13 cellular contexts compared by ENCODE assay signal in genomic region chr3:46972396-46972795, GRCh38. TPM values are rescaled to one million over a fixed set of nuclear protein-coding genes. Genes with fewer than 3 reads are reported as not detected.
DNase-seq lines count a peak whose midpoint lies in the region; ATAC-seq lines count a peak whose summit lies in the region.
"Had no signal": no experiment of that assay in that cellular context is flagged by ENCODE, and none has a peak within 500 bp of the region (broad histone marks: within the 10 kb centered on the region; RNA-seq: fewer than 3 reads in every experiment).

No MANE protein-coding gene starts in this region.

- intact Hi-C loops in posterior vena cava (cut with DNase I), result no loop called here

- H3K9me2 ChIP-seq in Karpas-422 (replicated peaks; ENCODE audit: insufficient read depth, low read length), result no peaks in the 10 kb centered on the region

- no peak for ATAC-seq in activated CD8-positive, alpha-beta memory T cell treated with anti-CD3 and anti-CD28 coated beads, Interleukin-2, amount 10 ng/mL, durations not matched to agents 7 days and 5 days
- ATAC-seq: body of pancreas had no signal

- H3K4me1 ChIP-seq in Karpas-422 (ENCODE audit: low read length), result peaks cover 83% of the 10 kb centered on the region
- H3K4me1 ChIP-seq: SJCRH30 had no signal

- DNase-seq in activated CD8-positive, alpha-beta memory T cell treated with anti-CD3 and anti-CD28 coated beads, Interleukin-2, amount 10 ng/mL, durations not matched to agents 7 days and 5 days, result no peak
- no peak for DNase-seq in activated CD8-positive, alpha-beta memory T cell treated with anti-CD3 and anti-CD28 coated beads for 24 hours
- DNase-seq in Karpas-422 (peak; percentile 77), posterior vena cava (ENCODE audit: low spot score) (peak; percentile 8), NCI-H446 (lab: John Stamatoyannopoulos, UW) (no peak), NCI-H1930 (lab: John Stamatoyannopoulos, UW) (no peak), AML-193 (lab: John Stamatoyannopoulos, UW) (no peak)
- no peak for DNase-seq in activated naive CD8-positive, alpha-beta T cell treated with anti-CD3 and anti-CD28 coated beads for 36 hours
- DNase-seq: ACHN; body of pancreas; effector CD8-positive, alpha-beta T cell; NK-92 treated with Interleukin-12 subunit alpha and Interleukin-12 subunit beta, amount 100 ng/mL, for 24 hours; SJCRH30 had no signal

- peaks cover 43% of the 10 kb centered on the region for H3K36me3 Mint-ChIP-seq in activated CD8-positive, alpha-beta memory T cell treated with anti-CD3 and anti-CD28 coated beads, Interleukin-2, amount 10 ng/mL, durations not matched to agents 7 days and 5 days
- peaks cover 56% of the 10 kb centered on the region for H3K36me3 Mint-ChIP-seq in activated naive CD8-positive, alpha-beta T cell treated with anti-CD3 and anti-CD28 coated beads for 36 hours

- no peaks in the 10 kb centered on the region for H3K27me3 ChIP-seq in Karpas-422 (ENCODE audit: low read length)
- H3K27me3 ChIP-seq: body of pancreas, SJCRH30 had no signal

- CTCF ChIA-PET in activated CD8-positive, alpha-beta memory T cell treated with anti-CD3 and anti-CD28 coated beads, Interleukin-2, amount 10 ng/mL, durations not matched to agents 7 days and 5 days (lab: Charles Lee), result no interaction called here

- H4K20me1 ChIP-seq in Karpas-422 (ENCODE audit: insufficient read depth, low read depth, low read length), result peaks cover 47% of the 10 kb centered on the region

- H3K4me3 Mint-ChIP-seq in activated CD8-positive, alpha-beta memory T cell treated with anti-CD3 and anti-CD28 coated beads, Interleukin-2, amount 10 ng/mL, durations not matched to agents 7 days and 5 days, result peak overlapping the region; percentile 40
- peak overlapping the region; percentile 45 for H3K4me3 Mint-ChIP-seq in activated naive CD8-positive, alpha-beta T cell treated with anti-CD3 and anti-CD28 coated beads for 36 hours

- H3K4me1 Mint-ChIP-seq in activated CD8-positive, alpha-beta memory T cell treated with anti-CD3 and anti-CD28 coated beads, Interleukin-2, amount 10 ng/mL, durations not matched to agents 7 days and 5 days, result peaks cover 82% of the 10 kb centered on the region
- peaks cover 72% of the 10 kb centered on the region for H3K4me1 Mint-ChIP-seq in activated naive CD8-positive, alpha-beta T cell treated with anti-CD3 and anti-CD28 coated beads for 36 hours

- H2AFZ ChIP-seq in Karpas-422 (ENCODE audit: low read length), result no peak overlapping the region

- H3K79me2 ChIP-seq in Karpas-422 (ENCODE audit: low read length), result peaks cover 88% of the 10 kb centered on the region

- peaks cover 29% of the 10 kb centered on the region for H3K36me3 ChIP-seq in Karpas-422 (ENCODE audit: insufficient read depth, low read length)

- no peaks in the 10 kb centered on the region for H3K27me3 Mint-ChIP-seq in activated CD8-positive, alpha-beta memory T cell treated with anti-CD3 and anti-CD28 coated beads, Interleukin-2, amount 10 ng/mL, durations not matched to agents 7 days and 5 days
- peaks cover 4% of the 10 kb centered on the region for H3K27me3 Mint-ChIP-seq in activated naive CD8-positive, alpha-beta T cell treated with anti-CD3 and anti-CD28 coated beads for 36 hours

- peak overlapping the region; percentile 92 for H3K27ac ChIP-seq in Karpas-422 (ENCODE audit: low read length)
- H3K27ac ChIP-seq: SJCRH30 had no signal

- no peaks in the 10 kb centered on the region for H3K9me3 ChIP-seq in Karpas-422 (ENCODE audit: low read length)
- H3K9me3 ChIP-seq: body of pancreas, SJCRH30 had no signal

- H3K4me3 ChIP-seq in Karpas-422 (ENCODE audit: low read length), result peak overlapping the region; percentile 41
- H3K4me3 ChIP-seq: body of pancreas, SJCRH30 had no signal

- peak overlapping the region; percentile 84 for H3K4me2 ChIP-seq in Karpas-422 (ENCODE audit: low read depth, low read length, poor library complexity, severe bottlenecking)

- H3K27ac Mint-ChIP-seq in activated CD8-positive, alpha-beta memory T cell treated with anti-CD3 and anti-CD28 coated beads, Interleukin-2, amount 10 ng/mL, durations not matched to agents 7 days and 5 days, result peak overlapping the region; percentile 89
- peak overlapping the region; percentile 83 for H3K27ac Mint-ChIP-seq in activated naive CD8-positive, alpha-beta T cell treated with anti-CD3 and anti-CD28 coated beads for 36 hours

- no peaks in the 10 kb centered on the region for H3K9me3 Mint-ChIP-seq in activated CD8-positive, alpha-beta memory T cell treated with anti-CD3 and anti-CD28 coated beads, Interleukin-2, amount 10 ng/mL, durations not matched to agents 7 days and 5 days (ENCODE audit: low read depth)
- H3K9me3 Mint-ChIP-seq in activated naive CD8-positive, alpha-beta T cell treated with anti-CD3 and anti-CD28 coated beads for 36 hours, result peaks cover 3% of the 10 kb centered on the region

- peak overlapping the region; percentile 66 for H3K9ac ChIP-seq in Karpas-422 (ENCODE audit: low read length)

RNA-seq across cellular contexts. Expression of gene CCDC12, which starts 4.1 kb away (rescaled TPM):
- 10 to 100 TPM; 65.9 to 72.7 TPM for total RNA-seq in activated CD8-positive, alpha-beta memory T cell treated with anti-CD3 and anti-CD28 coated beads, Interleukin-2, amount 10 ng/mL, durations not matched to agents 7 days and 5 days
- 40.2 and 83.5 TPM in 2 replicates for total RNA-seq in Karpas-422 (2014; rRNA removed; shearing (Covaris generic); ENCODE audit: low replicate concordance)
- total RNA-seq in activated naive CD8-positive, alpha-beta T cell treated with anti-CD3 and anti-CD28 coated beads for 36 hours, result 10 to 100 TPM; 48.8 to 55.4 TPM
- 10 to 100 TPM; 21.5 to 26.0 TPM for total RNA-seq in posterior vena cava

RNA-seq across cellular contexts. Expression of gene NBEAL2, which starts 7.1 kb away (rescaled TPM):
- 100 to 1,000 TPM; 164 to 262 TPM for total RNA-seq in activated CD8-positive, alpha-beta memory T cell treated with anti-CD3 and anti-CD28 coated beads, Interleukin-2, amount 10 ng/mL, durations not matched to agents 7 days and 5 days
- 60.5 and 133 TPM in 2 replicates for total RNA-seq in Karpas-422 (2014; rRNA removed; shearing (Covaris generic); ENCODE audit: low replicate concordance)
- total RNA-seq in activated naive CD8-positive, alpha-beta T cell treated with anti-CD3 and anti-CD28 coated beads for 36 hours, result 10 to 100 TPM; 63.1 to 67.4 TPM
- total RNA-seq in posterior vena cava, result 10 to 100 TPM; 26.0 to 33.1 TPM

Comparison
In these comparisons a context has a peak if more than half of its experiments do, and no peak if none do; other contexts are left out.
1. DNase-seq: peak in Karpas-422 (single experiment) and posterior vena cava (single experiment); none in activated CD8-positive, alpha-beta memory T cell treated with anti-CD3 and anti-CD28 coated beads, Interleukin-2, amount 10 ng/mL, durations not matched to agents 7 days and 5 days (single experiment), activated CD8-positive, alpha-beta memory T cell treated with anti-CD3 and anti-CD28 coated beads for 24 hours (single experiment), activated naive CD8-positive, alpha-beta T cell treated with anti-CD3 and anti-CD28 coated beads for 36 hours (single experiment), NCI-H446 (0 of 2), NCI-H1930 (0 of 2) and AML-193 (0 of 2).